16 cellular contexts compared by ENCODE assay signal in genomic region chr4:119268466-119268865, GRCh38. TPM values are rescaled to one million over a fixed set of nuclear protein-coding genes. Genes with fewer than 3 reads are reported as not detected.
DNase-seq lines count a peak whose midpoint lies in the region; ATAC-seq, FAIRE-seq and TF ChIP-seq lines count a peak whose summit lies in the region.
"Had no signal": no experiment of that assay in that cellular context is flagged by ENCODE, and none has a peak within 500 bp of the region (broad histone marks: within the 10 kb centered on the region; RNA-seq: fewer than 3 reads in every experiment).

No MANE protein-coding gene starts in this region.

- peaks cover 13% of the 10 kb centered on the region for H3K4me1 Mint-ChIP-seq in activated CD4-positive, alpha-beta T cell treated with anti-CD3 and anti-CD28 coated beads for 36 hours

- H3K4me1 ChIP-seq in kidney (ENCODE audit: control insufficient read depth in 1 of 2, insufficient read depth in 1 of 2, low read depth in 1 of 2, low read length in 2 of 2), result peaks cover 0 to 8% of the 10 kb centered on the region in 2 donors
- H3K4me1 ChIP-seq: BLaER1, HAP-1 had no signal

- TF ChIP-seq CTCF in bronchial epithelial cell (IDR thresholded peaks at IDR 0.05; ENCODE audit: insufficient read depth, low read length, severe bottlenecking), result no peak
- TF ChIP-seq CTCF in kidney (IDR thresholded peaks at IDR 0.05; ENCODE audit: borderline replicate concordance, extremely low read depth, insufficient read depth), result no peak

- ATAC-seq in activated CD4-positive, alpha-beta T cell treated with anti-CD3 and anti-CD28 coated beads for 36 hours, result no peak

- H3K27ac ChIP-seq in kidney (ENCODE audit: low read depth in 2 of 2, low read length in 2 of 2), result no peak overlapping the region
- H3K27ac ChIP-seq: BLaER1 had no signal

- no peak overlapping the region for H3K4me3 Mint-ChIP-seq in activated CD4-positive, alpha-beta T cell treated with anti-CD3 and anti-CD28 coated beads for 36 hours
- H3K4me3 Mint-ChIP-seq: CD8-positive, alpha-beta memory T cell had no signal

- FAIRE-seq in bronchial epithelial cell (lab: Jason Lieb, UNC), result no peak
- peak; percentile 86 for FAIRE-seq in kidney (lab: Jason Lieb, UNC)
- FAIRE-seq: RCC 7860 had no signal

- H3K27me3 ChIP-seq in bronchial epithelial cell (ENCODE audit: control insufficient read depth, insufficient read depth, low read length), result no peaks in the 10 kb centered on the region
- H3K27me3 ChIP-seq: BLaER1 had no signal

- peaks cover 35% of the 10 kb centered on the region for H3K36me3 Mint-ChIP-seq in activated CD4-positive, alpha-beta T cell treated with anti-CD3 and anti-CD28 coated beads for 36 hours (ENCODE audit: low read depth)

- no peak overlapping the region for H3K4me3 ChIP-seq in bronchial epithelial cell (ENCODE audit: low read depth, low read length)
- no peak overlapping the region for H3K4me3 ChIP-seq in kidney (ENCODE audit: low read length in 2 of 2)
- H3K4me3 ChIP-seq: BLaER1, HAP-1 had no signal

- intact Hi-C loops in kidney (cut with DNase I), result no loop called here
- intact Hi-C loops in activated CD4-positive, alpha-beta T cell treated with anti-CD3 and anti-CD28 coated beads for 36 hours (cut with DNase I, micrococcal nuclease), result loop anchor here in 1 of 2 experiments (5.0 kb wide), 1 partner anchor 56 kb away; the partner anchor contains the start of gene USP53

- CTCF ChIA-PET in activated CD4-positive, alpha-beta T cell treated with anti-CD3 and anti-CD28 coated beads for 36 hours (lab: Charles Lee), result no interaction called here

- DNase-seq in COLO829 (ENCODE audit: low spot score) (peak; percentile 14), GM04504 (ENCODE audit: low read depth) (peak; percentile 15), bronchial epithelial cell (ENCODE audit: low read depth) (peak; percentile 8), kidney (no peak), NCI-H2171 treated with DMSO at 0.1 percent for 48 hours (lab: John Stamatoyannopoulos, UW) (no peak), NCI-H2196 (lab: John Stamatoyannopoulos, UW; ENCODE audit: unreplicated experiment) (no peak)
- no peak for DNase-seq in activated CD4-positive, alpha-beta T cell treated with anti-CD3 and anti-CD28 coated beads for 36 hours
- DNase-seq: CD8-positive, alpha-beta memory T cell; DMS 273 treated with DMSO at 0.1 percent for 48 hours; NCI-H1694 treated with DMSO at 0.1 percent for 48 hours; NCI-H510A; SHP77 treated with DMSO at 0.1 percent for 48 hours had no signal

- H3K9ac ChIP-seq in kidney (ENCODE audit: low read length in 2 of 2), result no peak overlapping the region
- H3K9ac ChIP-seq: BLaER1 had no signal

- POLR2A ChIA-PET in activated CD4-positive, alpha-beta T cell treated with anti-CD3 and anti-CD28 coated beads for 36 hours (lab: Charles Lee), result no interaction called here

- H3K36me3 ChIP-seq in bronchial epithelial cell (ENCODE audit: control insufficient read depth, insufficient read depth, low read length), result peaks cover 5% of the 10 kb centered on the region
- H3K36me3 ChIP-seq in kidney (ENCODE audit: control insufficient read depth in 1 of 2, insufficient read depth in 2 of 2, low read length in 2 of 2), result peaks cover 8 to 21% of the 10 kb centered on the region in 2 donors

- H3K27me3 Mint-ChIP-seq in activated CD4-positive, alpha-beta T cell treated with anti-CD3 and anti-CD28 coated beads for 36 hours, result no peaks in the 10 kb centered on the region
- H3K27me3 Mint-ChIP-seq: CD8-positive, alpha-beta memory T cell had no signal

- H3K27ac Mint-ChIP-seq in activated CD4-positive, alpha-beta T cell treated with anti-CD3 and anti-CD28 coated beads for 36 hours, result no peak overlapping the region
- H3K27ac Mint-ChIP-seq: CD8-positive, alpha-beta memory T cell had no signal

- H3K9me3 Mint-ChIP-seq in activated CD4-positive, alpha-beta T cell treated with anti-CD3 and anti-CD28 coated beads for 36 hours (ENCODE audit: low read depth), result peaks cover 6% of the 10 kb centered on the region
- H3K9me3 Mint-ChIP-seq: CD8-positive, alpha-beta memory T cell had no signal

- H3K9me3 ChIP-seq in kidney (ENCODE audit: control insufficient read depth in 1 of 2, low read length in 2 of 2), result no peaks in the 10 kb centered on the region
- H3K9me3 ChIP-seq: BLaER1, HAP-1 had no signal

RNA-seq across cellular contexts. Expression of gene FABP2, which starts 53.5 kb away (rescaled TPM):
- total RNA-seq in bronchial epithelial cell (not detected in 2 replicates), kidney (not detected)
- polyA plus RNA-seq in kidney (ENCODE audit: insufficient read depth, low read depth, low replicate concordance), result not detected
- total RNA-seq in activated CD4-positive, alpha-beta T cell treated with anti-CD3 and anti-CD28 coated beads for 36 hours, result not detected
- total RNA-seq: CD8-positive, alpha-beta memory T cell; HT-29 had no signal
- polyA plus RNA-seq: CD8-positive, alpha-beta memory T cell had no signal

RNA-seq across cellular contexts. Expression of gene USP53, which starts 56.0 kb away (rescaled TPM):
- total RNA-seq in bronchial epithelial cell (26.6 and 30.1 TPM in 2 replicates), kidney (59.9 TPM)
- 8.4 TPM for polyA plus RNA-seq in kidney (ENCODE audit: insufficient read depth, low read depth, low replicate concordance)
- 10 to 100 TPM; 11.4 to 14.0 TPM for total RNA-seq in activated CD4-positive, alpha-beta T cell treated with anti-CD3 and anti-CD28 coated beads for 36 hours

Comparison
In these comparisons a context has a peak if more than half of its experiments do, and no peak if none do; other contexts are left out.
1. DNase-seq: peak in COLO829 (single experiment), GM04504 (single experiment) and bronchial epithelial cell (single experiment); none in kidney (single experiment), NCI-H2171 treated with DMSO at 0.1 percent for 48 hours (single experiment), activated CD4-positive, alpha-beta T cell treated with anti-CD3 and anti-CD28 coated beads for 36 hours (single experiment) and NCI-H2196 (single experiment).